ENCODE assay signal across 8 cellular contexts in genomic region chr2:238289574-238289973, GRCh38. TPM values are rescaled to one million over a fixed set of nuclear protein-coding genes. Genes with fewer than 3 reads are reported as not detected.
A peak's percentile ranks its signal among the peaks of the same experiment; 100 is the strongest.
DNase-seq lines count a peak whose midpoint lies in the region; ATAC-seq and TF ChIP-seq lines count a peak whose summit lies in the region.

No MANE protein-coding gene starts in this region.

- 12 to 33% (median 20%) methylated on average over 13 of the region's 13 CpGs for WGBS in stomach, 5 donors

- TF ChIP-seq EP300 in stomach (IDR thresholded peaks at IDR 0.05) = no peak

- H3K4me1 Mint-ChIP-seq in activated T-helper 2 cell treated with anti-CD3 and anti-CD28 coated beads, Interferon-gamma antibody, Interleukin-2, Interleukin-4, amounts not matched to agents 10 μg/mL and 5 μg/mL and 100 μg/mL, durations not matched to agents 14 hours and 24 hours and 36 hours (ENCODE audit: low read depth) = peaks cover 29% of the 10 kb centered on the region
- peaks cover 37% of the 10 kb centered on the region in 2 donors for H3K4me1 Mint-ChIP-seq in immature natural killer cell

- H3K9me3 Mint-ChIP-seq in activated T-helper 2 cell treated with anti-CD3 and anti-CD28 coated beads, Interferon-gamma antibody, Interleukin-2, Interleukin-4, amounts not matched to agents 10 μg/mL and 5 μg/mL and 100 μg/mL, durations not matched to agents 14 hours and 24 hours and 36 hours = no peaks in the 10 kb centered on the region
- H3K9me3 Mint-ChIP-seq in immature natural killer cell = no peaks in the 10 kb centered on the region

- peak overlapping the region; percentile 64 to 89 (median 73) for H3K4me3 ChIP-seq in stomach

- H3K36me3 Mint-ChIP-seq in activated T-helper 2 cell treated with anti-CD3 and anti-CD28 coated beads, Interferon-gamma antibody, Interleukin-2, Interleukin-4, amounts not matched to agents 10 μg/mL and 5 μg/mL and 100 μg/mL, durations not matched to agents 14 hours and 24 hours and 36 hours (ENCODE audit: low read depth) = no peaks in the 10 kb centered on the region
- H3K36me3 Mint-ChIP-seq in immature natural killer cell = no peaks in the 10 kb centered on the region

- peak overlapping the region; percentile 98 to 99 (median 98) for H3K27ac ChIP-seq in stomach

- no peaks in the 10 kb centered on the region for H3K27me3 Mint-ChIP-seq in activated T-helper 2 cell treated with anti-CD3 and anti-CD28 coated beads, Interferon-gamma antibody, Interleukin-2, Interleukin-4, amounts not matched to agents 10 μg/mL and 5 μg/mL and 100 μg/mL, durations not matched to agents 14 hours and 24 hours and 36 hours (ENCODE audit: low read depth)
- peaks cover 16 to 22% (median 20%) of the 10 kb centered on the region in 3 donors for H3K27me3 Mint-ChIP-seq in immature natural killer cell (ENCODE audit: low read depth in 3 of 3)

- H3K27me3 ChIP-seq in stomach = no peaks in the 10 kb centered on the region

- TF ChIP-seq POLR2A in stomach (IDR thresholded peaks at IDR 0.05) = no peak

- no peaks in the 10 kb centered on the region for H3K9me3 ChIP-seq in stomach

- peak overlapping the region; percentile 94 for H3K27ac Mint-ChIP-seq in activated T-helper 2 cell treated with anti-CD3 and anti-CD28 coated beads, Interferon-gamma antibody, Interleukin-2, Interleukin-4, amounts not matched to agents 10 μg/mL and 5 μg/mL and 100 μg/mL, durations not matched to agents 14 hours and 24 hours and 36 hours
- H3K27ac Mint-ChIP-seq in immature natural killer cell = peak overlapping the region; percentile 96 to 100 (median 98)

- intact Hi-C loops in activated T-helper 2 cell treated with anti-CD3 and anti-CD28 coated beads, Interferon-gamma antibody, Interleukin-2, Interleukin-4, amounts not matched to agents 10 μg/mL and 5 μg/mL and 100 μg/mL, durations not matched to agents 14 hours and 24 hours and 36 hours (cut with micrococcal nuclease) = loop anchor here (2.0 to 10.0 kb wide), 3 partner anchors 49 to 325 kb away; partner anchors contain the start of genes HES6, SCLY and UBE2F
- intact Hi-C loops in stomach (cut with DNase I; ENCODE audit: low total_unique reads) = no loop called here

- TF ChIP-seq CTCF in stomach (IDR thresholded peaks at IDR 0.05) = no peak

- H3K4me3 Mint-ChIP-seq in activated T-helper 2 cell treated with anti-CD3 and anti-CD28 coated beads, Interferon-gamma antibody, Interleukin-2, Interleukin-4, amounts not matched to agents 10 μg/mL and 5 μg/mL and 100 μg/mL, durations not matched to agents 14 hours and 24 hours and 36 hours (ENCODE audit: low read depth) = peak overlapping the region; percentile 90
- H3K4me3 Mint-ChIP-seq in immature natural killer cell = peak overlapping the region; percentile 82 to 94 (median 91)

- no peaks in the 10 kb centered on the region for H3K36me3 ChIP-seq in stomach

- peak; percentile 50 for DNase-seq in NCI-H748 (lab: John Stamatoyannopoulos, UW; ENCODE audit: unreplicated experiment)
- no peak for DNase-seq in NCI-H748 treated with DMSO at 0.1 percent for 48 hours (lab: John Stamatoyannopoulos, UW)
- DNase-seq in activated T-helper 2 cell treated with anti-CD3 and anti-CD28 coated beads, Interferon-gamma antibody, Interleukin-2, Interleukin-4, amounts not matched to agents 10 μg/mL and 5 μg/mL and 100 μg/mL, durations not matched to agents 14 hours and 24 hours and 36 hours (ENCODE audit: low spot score) = no peak
- DNase-seq in immature natural killer cell = no peak
- no peak for DNase-seq in stomach
- no peak for DNase-seq in NCI-H526 treated with DMSO at 0.1 percent for 48 hours (lab: John Stamatoyannopoulos, UW)
- DNase-seq in DMS79 treated with DMSO at 0.1 percent for 48 hours (lab: John Stamatoyannopoulos, UW) = no peak

- H3K4me1 ChIP-seq in stomach = peaks cover 50 to 68% (median 66%) of the 10 kb centered on the region in 4 donors

- no peak for ATAC-seq in HG02571 (IDR thresholded peaks at IDR 0.05; ENCODE audit: unreplicated experiment)

RNA-seq across cellular contexts. Expression of gene PER2, which starts 1.2 kb away (rescaled TPM):
- total RNA-seq in activated T-helper 2 cell treated with anti-CD3 and anti-CD28 coated beads, Interferon-gamma antibody, Interleukin-2, Interleukin-4, amounts not matched to agents 10 μg/mL and 5 μg/mL and 100 μg/mL, durations not matched to agents 14 hours and 24 hours and 36 hours = 19.1 and 19.3 TPM in 2 replicates
- polyA plus RNA-seq in immature natural killer cell (1 to 10 TPM; 1.0 to 8.5 (median 7.2) TPM), stomach (1 to 10 TPM; 4.4 to 9.8 (median 7.3) TPM)
- total RNA-seq in stomach = 100 to 1,000 TPM in 1 of 5 donors, 10 to 100 TPM in 4; 20.9 to 188 (median 40.8) TPM

RNA-seq across cellular contexts. Expression of gene TRAF3IP1, which starts 30.7 kb away (rescaled TPM):
- 13.9 and 14.4 TPM in 2 replicates for total RNA-seq in activated T-helper 2 cell treated with anti-CD3 and anti-CD28 coated beads, Interferon-gamma antibody, Interleukin-2, Interleukin-4, amounts not matched to agents 10 μg/mL and 5 μg/mL and 100 μg/mL, durations not matched to agents 14 hours and 24 hours and 36 hours
- 1 to 10 TPM; 1.9 to 7.0 (median 2.2) TPM for polyA plus RNA-seq in immature natural killer cell
- 10 to 100 TPM in 3 of 5 donors, 1 to 10 TPM in 1, under 1 TPM in 1; 0.58 to 21.1 (median 10.7) TPM for total RNA-seq in stomach
- 10 to 100 TPM in 2 of 3 donors, 1 to 10 TPM in 1; 4.4 to 20.6 (median 10.8) TPM for polyA plus RNA-seq in stomach

RNA-seq across cellular contexts. Expression of gene HES6, which starts 49.7 kb away (rescaled TPM):
- total RNA-seq in activated T-helper 2 cell treated with anti-CD3 and anti-CD28 coated beads, Interferon-gamma antibody, Interleukin-2, Interleukin-4, amounts not matched to agents 10 μg/mL and 5 μg/mL and 100 μg/mL, durations not matched to agents 14 hours and 24 hours and 36 hours = 10.2 and 10.8 TPM in 2 replicates
- 10 to 100 TPM; 27.3 to 36.5 (median 34.5) TPM for polyA plus RNA-seq in immature natural killer cell
- 100 to 1,000 TPM in 1 of 5 donors, 10 to 100 TPM in 1, 1 to 10 TPM in 2, not detected in 1; 6.7 to 222 (median 45.5) TPM for total RNA-seq in stomach
- 10 to 100 TPM; 10.8 to 20.0 (median 17.0) TPM for polyA plus RNA-seq in stomach
